Comparison of ENCODE assay signal across 1 cellular context in genomic region chr17:58631523-58632323, GRCh38.
TF ChIP-seq lines count a peak whose summit lies in the region.

No MANE protein-coding gene starts in this region.

TF ChIP-seq in HEK293, 187 proteins besides CTCF, POLR2A, EP300 and RAD21 (continued from another document and continues in another):
- TF ChIP-seq, protein P1, sequence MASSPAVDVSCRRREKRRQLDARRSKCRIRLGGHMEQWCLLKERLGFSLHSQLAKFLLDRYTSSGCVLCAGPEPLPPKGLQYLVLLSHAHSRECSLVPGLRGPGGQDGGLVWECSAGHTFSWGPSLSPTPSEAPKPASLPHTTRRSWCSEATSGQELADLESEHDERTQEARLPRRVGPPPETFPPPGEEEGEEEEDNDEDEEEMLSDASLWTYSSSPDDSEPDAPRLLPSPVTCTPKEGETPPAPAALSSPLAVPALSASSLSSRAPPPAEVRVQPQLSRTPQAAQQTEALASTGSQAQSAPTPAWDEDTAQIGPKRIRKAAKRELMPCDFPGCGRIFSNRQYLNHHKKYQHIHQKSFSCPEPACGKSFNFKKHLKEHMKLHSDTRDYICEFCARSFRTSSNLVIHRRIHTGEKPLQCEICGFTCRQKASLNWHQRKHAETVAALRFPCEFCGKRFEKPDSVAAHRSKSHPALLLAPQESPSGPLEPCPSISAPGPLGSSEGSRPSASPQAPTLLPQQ (tag by site-specific recombination; IDR thresholded peaks at IDR 0.05) = peak; percentile 72
- TF ChIP-seq ZNF677 (tag by site-specific recombination; IDR thresholded peaks at IDR 0.05) (no peak), ZNF791 (tag by site-specific recombination; IDR thresholded peaks at IDR 0.05) (no peak), KLF7 (tag by site-specific recombination; IDR thresholded peaks at IDR 0.05; ENCODE audit: borderline replicate concordance) (peak; percentile 72; the same call in 1 of the 2 replicates), ZNF701 (tag by site-specific recombination; IDR thresholded peaks at IDR 0.05) (no peak), ZNF704 (tag by site-specific recombination; IDR thresholded peaks at IDR 0.05) (no peak), ZNF624 (tag by site-specific recombination; IDR thresholded peaks at IDR 0.05) (peak; percentile 99; the same call in 1 of the 2 replicates), ZNF157 (tag by site-specific recombination; IDR thresholded peaks at IDR 0.05) (no peak), ZSCAN16 (tag by site-specific recombination; IDR thresholded peaks at IDR 0.05) (peak; percentile 74; the same call in 1 of the 2 replicates), ZNF529 (tag by site-specific recombination; IDR thresholded peaks at IDR 0.05; ENCODE audit: insufficient replicate concordance) (no peak), ZNF302 (tag by site-specific recombination; IDR thresholded peaks at IDR 0.05; ENCODE audit: low read depth) (peak; percentile 81; the same call in 1 of the 2 replicates), KLF10 (tag by site-specific recombination; IDR thresholded peaks at IDR 0.05) (peak; percentile 95), ZNF792 (tag by site-specific recombination; IDR thresholded peaks at IDR 0.05) (peak; percentile 75; the same call in 1 of the 2 replicates), SP7 (tag by site-specific recombination; IDR thresholded peaks at IDR 0.05) (peak; percentile 90), ZNF366 (tag by site-specific recombination; conservative IDR thresholded peaks at IDR 0.05) (peak; percentile 98), ZNF660 (tag by site-specific recombination; IDR thresholded peaks at IDR 0.05) (peak; percentile 83), ZNF626 (tag by site-specific recombination; IDR thresholded peaks at IDR 0.05) (no peak), ZNF544 (tag by site-specific recombination; IDR thresholded peaks at IDR 0.05) (no peak), KLF1 (tag by site-specific recombination; IDR thresholded peaks at IDR 0.05) (peak; percentile 33; the same call in 1 of the 2 replicates), ZNF530 (tag by site-specific recombination; IDR thresholded peaks at IDR 0.05; ENCODE audit: low read depth) (no peak), ZNF350 (tag by site-specific recombination; IDR thresholded peaks at IDR 0.05) (no peak), ZNF214 (tag by site-specific recombination; IDR thresholded peaks at IDR 0.05; ENCODE audit: borderline replicate concordance) (no peak), ZNF555 (tag by site-specific recombination; conservative IDR thresholded peaks at IDR 0.05) (no peak), ZNF670 (tag by site-specific recombination; IDR thresholded peaks at IDR 0.05; ENCODE audit: low read depth) (no peak), ZNF138 (tag by site-specific recombination; IDR thresholded peaks at IDR 0.05; ENCODE audit: borderline replicate concordance) (no peak), ZNF10 (tag by site-specific recombination; IDR thresholded peaks at IDR 0.05) (0 out of 2 replicates have a peak, but pooled peaks have one; percentile 28), ZNF239 (tag by site-specific recombination; IDR thresholded peaks at IDR 0.05) (peak; percentile 45; the same call in 1 of the 2 replicates), ZBTB17 (tag by site-specific recombination; IDR thresholded peaks at IDR 0.05) (peak; percentile 89), HOXD13 (CRISPR knock-in tag; IDR thresholded peaks at IDR 0.05; ENCODE audit: borderline replicate concordance) (no peak), SCRT1 (tag by site-specific recombination; IDR thresholded peaks at IDR 0.05; ENCODE audit: borderline replicate concordance) (no peak), ZIC2 (tag by site-specific recombination; IDR thresholded peaks at IDR 0.05) (peak; percentile 27), ZNF404 (tag by site-specific recombination; IDR thresholded peaks at IDR 0.05) (no peak), ZBTB48 (tag by site-specific recombination; IDR thresholded peaks at IDR 0.05) (no peak), ZNF488 (tag by site-specific recombination; IDR thresholded peaks at IDR 0.05) (no peak), ZBTB44 (tag by site-specific recombination; IDR thresholded peaks at IDR 0.05) (no peak), ZNF121 (tag by site-specific recombination; IDR thresholded peaks at IDR 0.05) (no peak), ZNF354C (tag by site-specific recombination; IDR thresholded peaks at IDR 0.05; ENCODE audit: borderline replicate concordance, low read depth) (no peak), ZSCAN30 (tag by site-specific recombination; IDR thresholded peaks at IDR 0.05) (peak; percentile 87), HOXA7 (CRISPR knock-in tag; IDR thresholded peaks at IDR 0.05; ENCODE audit: borderline replicate concordance) (no peak), ZBTB10 (tag by site-specific recombination; IDR thresholded peaks at IDR 0.05) (no peak), SCRT2 (tag by site-specific recombination; IDR thresholded peaks at IDR 0.05) (peak; percentile 29; the same call in 1 of the 2 replicates), ZNF664 (tag by site-specific recombination; IDR thresholded peaks at IDR 0.05) (peak; percentile 77)
- TF ChIP-seq, protein P2, sequence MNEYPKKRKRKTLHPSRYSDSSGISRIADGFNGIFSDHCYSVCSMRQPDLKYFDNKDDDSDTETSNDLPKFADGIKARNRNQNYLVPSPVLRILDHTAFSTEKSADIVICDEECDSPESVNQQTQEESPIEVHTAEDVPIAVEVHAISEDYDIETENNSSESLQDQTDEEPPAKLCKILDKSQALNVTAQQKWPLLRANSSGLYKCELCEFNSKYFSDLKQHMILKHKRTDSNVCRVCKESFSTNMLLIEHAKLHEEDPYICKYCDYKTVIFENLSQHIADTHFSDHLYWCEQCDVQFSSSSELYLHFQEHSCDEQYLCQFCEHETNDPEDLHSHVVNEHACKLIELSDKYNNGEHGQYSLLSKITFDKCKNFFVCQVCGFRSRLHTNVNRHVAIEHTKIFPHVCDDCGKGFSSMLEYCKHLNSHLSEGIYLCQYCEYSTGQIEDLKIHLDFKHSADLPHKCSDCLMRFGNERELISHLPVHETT (tag by site-specific recombination; IDR thresholded peaks at IDR 0.05) = peak; percentile 96
- TF ChIP-seq, protein P3, sequence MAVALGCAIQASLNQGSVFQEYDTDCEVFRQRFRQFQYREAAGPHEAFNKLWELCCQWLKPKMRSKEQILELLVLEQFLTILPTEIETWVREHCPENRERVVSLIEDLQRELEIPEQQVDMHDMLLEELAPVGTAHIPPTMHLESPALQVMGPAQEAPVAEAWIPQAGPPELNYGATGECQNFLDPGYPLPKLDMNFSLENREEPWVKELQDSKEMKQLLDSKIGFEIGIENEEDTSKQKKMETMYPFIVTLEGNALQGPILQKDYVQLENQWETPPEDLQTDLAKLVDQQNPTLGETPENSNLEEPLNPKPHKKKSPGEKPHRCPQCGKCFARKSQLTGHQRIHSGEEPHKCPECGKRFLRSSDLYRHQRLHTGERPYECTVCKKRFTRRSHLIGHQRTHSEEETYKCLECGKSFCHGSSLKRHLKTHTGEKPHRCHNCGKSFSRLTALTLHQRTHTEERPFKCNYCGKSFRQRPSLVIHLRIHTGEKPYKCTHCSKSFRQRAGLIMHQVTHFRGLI (tag by site-specific recombination; IDR thresholded peaks at IDR 0.05) = peak; percentile 10; the same call in 1 of the 2 replicates
- TF ChIP-seq, protein P4, sequence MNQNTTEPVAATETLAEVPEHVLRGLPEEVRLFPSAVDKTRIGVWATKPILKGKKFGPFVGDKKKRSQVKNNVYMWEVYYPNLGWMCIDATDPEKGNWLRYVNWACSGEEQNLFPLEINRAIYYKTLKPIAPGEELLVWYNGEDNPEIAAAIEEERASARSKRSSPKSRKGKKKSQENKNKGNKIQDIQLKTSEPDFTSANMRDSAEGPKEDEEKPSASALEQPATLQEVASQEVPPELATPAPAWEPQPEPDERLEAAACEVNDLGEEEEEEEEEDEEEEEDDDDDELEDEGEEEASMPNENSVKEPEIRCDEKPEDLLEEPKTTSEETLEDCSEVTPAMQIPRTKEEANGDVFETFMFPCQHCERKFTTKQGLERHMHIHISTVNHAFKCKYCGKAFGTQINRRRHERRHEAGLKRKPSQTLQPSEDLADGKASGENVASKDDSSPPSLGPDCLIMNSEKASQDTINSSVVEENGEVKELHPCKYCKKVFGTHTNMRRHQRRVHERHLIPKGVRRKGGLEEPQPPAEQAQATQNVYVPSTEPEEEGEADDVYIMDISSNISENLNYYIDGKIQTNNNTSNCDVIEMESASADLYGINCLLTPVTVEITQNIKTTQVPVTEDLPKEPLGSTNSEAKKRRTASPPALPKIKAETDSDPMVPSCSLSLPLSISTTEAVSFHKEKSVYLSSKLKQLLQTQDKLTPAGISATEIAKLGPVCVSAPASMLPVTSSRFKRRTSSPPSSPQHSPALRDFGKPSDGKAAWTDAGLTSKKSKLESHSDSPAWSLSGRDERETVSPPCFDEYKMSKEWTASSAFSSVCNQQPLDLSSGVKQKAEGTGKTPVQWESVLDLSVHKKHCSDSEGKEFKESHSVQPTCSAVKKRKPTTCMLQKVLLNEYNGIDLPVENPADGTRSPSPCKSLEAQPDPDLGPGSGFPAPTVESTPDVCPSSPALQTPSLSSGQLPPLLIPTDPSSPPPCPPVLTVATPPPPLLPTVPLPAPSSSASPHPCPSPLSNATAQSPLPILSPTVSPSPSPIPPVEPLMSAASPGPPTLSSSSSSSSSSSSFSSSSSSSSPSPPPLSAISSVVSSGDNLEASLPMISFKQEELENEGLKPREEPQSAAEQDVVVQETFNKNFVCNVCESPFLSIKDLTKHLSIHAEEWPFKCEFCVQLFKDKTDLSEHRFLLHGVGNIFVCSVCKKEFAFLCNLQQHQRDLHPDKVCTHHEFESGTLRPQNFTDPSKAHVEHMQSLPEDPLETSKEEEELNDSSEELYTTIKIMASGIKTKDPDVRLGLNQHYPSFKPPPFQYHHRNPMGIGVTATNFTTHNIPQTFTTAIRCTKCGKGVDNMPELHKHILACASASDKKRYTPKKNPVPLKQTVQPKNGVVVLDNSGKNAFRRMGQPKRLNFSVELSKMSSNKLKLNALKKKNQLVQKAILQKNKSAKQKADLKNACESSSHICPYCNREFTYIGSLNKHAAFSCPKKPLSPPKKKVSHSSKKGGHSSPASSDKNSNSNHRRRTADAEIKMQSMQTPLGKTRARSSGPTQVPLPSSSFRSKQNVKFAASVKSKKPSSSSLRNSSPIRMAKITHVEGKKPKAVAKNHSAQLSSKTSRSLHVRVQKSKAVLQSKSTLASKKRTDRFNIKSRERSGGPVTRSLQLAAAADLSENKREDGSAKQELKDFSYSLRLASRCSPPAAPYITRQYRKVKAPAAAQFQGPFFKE (tag by site-specific recombination; IDR thresholded peaks at IDR 0.05; ENCODE audit: borderline replicate concordance) = no peak
- TF ChIP-seq, protein P5, sequence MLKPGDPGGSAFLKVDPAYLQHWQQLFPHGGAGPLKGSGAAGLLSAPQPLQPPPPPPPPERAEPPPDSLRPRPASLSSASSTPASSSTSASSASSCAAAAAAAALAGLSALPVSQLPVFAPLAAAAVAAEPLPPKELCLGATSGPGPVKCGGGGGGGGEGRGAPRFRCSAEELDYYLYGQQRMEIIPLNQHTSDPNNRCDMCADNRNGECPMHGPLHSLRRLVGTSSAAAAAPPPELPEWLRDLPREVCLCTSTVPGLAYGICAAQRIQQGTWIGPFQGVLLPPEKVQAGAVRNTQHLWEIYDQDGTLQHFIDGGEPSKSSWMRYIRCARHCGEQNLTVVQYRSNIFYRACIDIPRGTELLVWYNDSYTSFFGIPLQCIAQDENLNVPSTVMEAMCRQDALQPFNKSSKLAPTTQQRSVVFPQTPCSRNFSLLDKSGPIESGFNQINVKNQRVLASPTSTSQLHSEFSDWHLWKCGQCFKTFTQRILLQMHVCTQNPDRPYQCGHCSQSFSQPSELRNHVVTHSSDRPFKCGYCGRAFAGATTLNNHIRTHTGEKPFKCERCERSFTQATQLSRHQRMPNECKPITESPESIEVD (tag by site-specific recombination; IDR thresholded peaks at IDR 0.05) = peak; percentile 91
